In genomic region chr11:72102946-72103753, GRCh38 we compare ENCODE assay signal across 8 cellular contexts.
DNase-seq lines count a peak whose midpoint lies in the region; ATAC-seq, FAIRE-seq and TF ChIP-seq lines count a peak whose summit lies in the region.

Gene LAMTOR1, minus strand, starts transcription at chr11:72103297. Its CDS starts 73 bp downstream, at chr11:72103224.

- no peaks in the 10 kb centered on the region for H3K9me3 Mint-ChIP-seq in central memory CD8-positive, alpha-beta T cell

- peak; percentile 9 for FAIRE-seq in islet of Langerhans (lab: Jason Lieb, UNC)

- peak; percentile 38 for TF ChIP-seq CTCF in AG09309 (IDR thresholded peaks at IDR 0.05; ENCODE audit: control insufficient read depth, insufficient read depth, low read depth, low read length, missing control alignments)

- H3K4me1 Mint-ChIP-seq in central memory CD8-positive, alpha-beta T cell, result peaks cover 40% of the 10 kb centered on the region

- ATAC-seq in GM19023 (IDR thresholded peaks at IDR 0.05; ENCODE audit: unreplicated experiment), result peak; percentile 94
- ATAC-seq in HG03280 (IDR thresholded peaks at IDR 0.05; ENCODE audit: unreplicated experiment), result peak; percentile 92
- peak; percentile 98 for ATAC-seq in central memory CD8-positive, alpha-beta T cell (replicated peaks; ENCODE audit: extremely low read depth, poor library complexity, severe bottlenecking)

- peaks cover 13% of the 10 kb centered on the region for H3K36me3 Mint-ChIP-seq in central memory CD8-positive, alpha-beta T cell (ENCODE audit: insufficient read depth)

- H3K4me3 Mint-ChIP-seq in central memory CD8-positive, alpha-beta T cell, result peak within 1 kb of the TSS; percentile 81

- peak within 1 kb of the TSS; percentile 87 for H3K4me3 ChIP-seq in AG09309 (ENCODE audit: control insufficient read depth, low read depth, low read length)

- peak within 1 kb of the TSS; percentile 86 for H3K27ac Mint-ChIP-seq in central memory CD8-positive, alpha-beta T cell (ENCODE audit: low read depth)

- no peaks in the 10 kb centered on the region for H3K27me3 Mint-ChIP-seq in central memory CD8-positive, alpha-beta T cell

- peak; percentile 94 for DNase-seq in AG09309 (ENCODE audit: low read depth)
- peak; percentile 97 to 99 for DNase-seq in NCI-H446 (lab: John Stamatoyannopoulos, UW)
- peak; percentile 97 for DNase-seq in activated CD4-positive, CD25-positive, alpha-beta regulatory T cell treated with anti-CD3 and anti-CD28 coated beads, Interleukin-2, amount 50 U/mL, for 16 hours (ENCODE audit: low read depth, low spot score)
- peak; percentile 95 to 96 for DNase-seq in central memory CD8-positive, alpha-beta T cell (ENCODE audit: low spot score in 2 of 2)
- peak; percentile 96 for DNase-seq in stimulated activated CD4-positive, alpha-beta T cell treated with anti-CD3 and anti-CD28 coated beads, Interleukin-12 subunit alpha, Interleukin-12 subunit beta, amount 100 ng/mL, for 4 hours

Comparison
In these comparisons a context has a peak if more than half of its experiments do, and no peak if none do; other contexts are left out.
1. Peak in every context shown above with its lines: DNase-seq, ATAC-seq and H3K4me3 ChIP-seq.